In genomic region chr2:64141711-64142405, GRCh38 we compare ENCODE assay signal across 8 cellular contexts. TPM values are rescaled to one million over a fixed set of nuclear protein-coding genes. Genes with fewer than 3 reads are reported as not detected.
DNase-seq lines count a peak whose midpoint lies in the region; ATAC-seq and TF ChIP-seq lines count a peak whose summit lies in the region.

No MANE protein-coding gene starts in this region.

- H3K27me3 Mint-ChIP-seq in memory B cell: no peaks in the 10 kb centered on the region

- H3K36me3 Mint-ChIP-seq in memory B cell: peaks cover 5% of the 10 kb centered on the region

- no peak for DNase-seq in heart left ventricle
- no peak for DNase-seq in Right ventricle myocardium superior
- peak; percentile 53 for DNase-seq in astrocyte of the spinal cord (ENCODE audit: low read depth, low spot score)
- no peak for DNase-seq in memory B cell (ENCODE audit: low spot score in 2 of 2)
- no peak for DNase-seq in upper lobe of right lung
- DNase-seq in HK-2 (ENCODE audit: unreplicated experiment): no peak
- no peak for DNase-seq in stimulated activated CD4-positive, alpha-beta T cell treated with anti-CD3 and anti-CD28 coated beads, Interleukin-4, amount 100 ng/mL, for 4 hours

- H3K4me1 ChIP-seq in heart left ventricle (peaks cover 0 to 53% (median 25%) of the 10 kb centered on the region in 12 donors), upper lobe of right lung (peaks cover 24% of the 10 kb centered on the region)

- TF ChIP-seq CTCF in heart left ventricle (IDR thresholded peaks at IDR 0.05): no peak
- TF ChIP-seq CTCF in astrocyte of the spinal cord (IDR thresholded peaks at IDR 0.05; ENCODE audit: low read depth, low read length): no peak
- no peak for TF ChIP-seq CTCF in upper lobe of right lung (IDR thresholded peaks at IDR 0.05)

- intact Hi-C loops in heart left ventricle (cut with DNase I) (loop anchor here (2.0 to 10.0 kb wide), 14 partner anchors 60 to 185 kb away; no protein-coding TSS in a partner anchor), Right ventricle myocardium superior (cut with DNase I) (loop anchor here (10.0 kb wide), 2 partner anchors 83 to 87 kb away; no protein-coding TSS in a partner anchor), upper lobe of right lung (cut with DNase I) (no loop called here)

- H3K4me3 Mint-ChIP-seq in memory B cell: peak overlapping the region; percentile 83

- H3K9me3 ChIP-seq in heart left ventricle: no peaks in the 10 kb centered on the region
- H3K9me3 ChIP-seq in upper lobe of right lung: no peaks in the 10 kb centered on the region

- H3K27ac ChIP-seq in heart left ventricle (peak overlapping the region in 9 of 12 donors; percentile 41 to 99 (median 98)), upper lobe of right lung (peak overlapping the region; percentile 95)

- H3K4me3 ChIP-seq in heart left ventricle (peak overlapping the region in 10 of 12 donors; percentile 81 to 99 (median 94)), astrocyte of the spinal cord (ENCODE audit: low read depth, low read length) (peak overlapping the region; percentile 75), upper lobe of right lung (peak overlapping the region; percentile 86)

- no peak for TF ChIP-seq POLR2A in heart left ventricle (IDR thresholded peaks at IDR 0.05)

- no peaks in the 10 kb centered on the region for H3K27me3 ChIP-seq in heart left ventricle
- H3K27me3 ChIP-seq in upper lobe of right lung: no peaks in the 10 kb centered on the region

- peak overlapping the region; percentile 99 for H3K27ac Mint-ChIP-seq in memory B cell

- no peaks in the 10 kb centered on the region for H3K9me3 Mint-ChIP-seq in memory B cell

- peaks cover 49% of the 10 kb centered on the region for H3K4me1 Mint-ChIP-seq in memory B cell

- H3K36me3 ChIP-seq in heart left ventricle (no peaks in the 10 kb centered on the region), upper lobe of right lung (no peaks in the 10 kb centered on the region)

- 27 to 39% (median 37%) methylated on average over 2 of the region's 2 CpGs for WGBS in heart left ventricle, 4 donors

- ATAC-seq in heart left ventricle (no peak), Right ventricle myocardium superior (ENCODE audit: poor library complexity) (no peak), memory B cell (ENCODE audit: low read depth) (no peak), upper lobe of right lung (no peak), GM19324 (IDR thresholded peaks at IDR 0.05; ENCODE audit: low FRiP score, unreplicated experiment) (no peak)

- in situ Hi-C loops in astrocyte of the spinal cord (cut with HindIII; ENCODE audit: low sequenced_read_pairs): no loop called here

RNA-seq across cellular contexts. Expression of gene PELI1, which starts 2.4 kb away (rescaled TPM):
- total RNA-seq in heart left ventricle (10 to 100 TPM in 2 of 9 donors, 1 to 10 TPM in 7; 5.9 to 14.6 (median 7.3) TPM), Right ventricle myocardium superior (9.1 TPM), upper lobe of right lung (35.8 TPM)
- polyA plus RNA-seq in heart left ventricle: 1 to 10 TPM; 4.2 to 7.5 TPM
